1 cellular context compared by ENCODE assay signal in genomic region chr9:132663120-132663519, GRCh38.
TF ChIP-seq lines count a peak whose summit lies in the region.

No MANE protein-coding gene starts in this region.

TF ChIP-seq in GM23338, 12 proteins besides CTCF, POLR2A, EP300 and RAD21 (continued from another document):
- no peak for TF ChIP-seq REST (IDR thresholded peaks at IDR 0.05; ENCODE audit: unreplicated experiment)
- no peak for TF ChIP-seq CREB1 (CRISPR knock-in tag; IDR thresholded peaks at IDR 0.05; ENCODE audit: low read depth)
- TF ChIP-seq ETS1 (IDR thresholded peaks at IDR 0.05), result no peak
- no peak for TF ChIP-seq NANOG (IDR thresholded peaks at IDR 0.05; ENCODE audit: borderline replicate concordance)
TF ChIP-seq in GM23338: peak in this region for 0.
